8 cellular contexts compared by ENCODE assay signal in genomic region chr16:46607529-46607928, GRCh38. TPM values are rescaled to one million over a fixed set of nuclear protein-coding genes. Genes with fewer than 3 reads are reported as not detected.
DNase-seq lines count a peak whose midpoint lies in the region; ATAC-seq and TF ChIP-seq lines count a peak whose summit lies in the region.

No MANE protein-coding gene starts in this region.

- H3K4me3 ChIP-seq in AG10803 (ENCODE audit: low read length) (no peak overlapping the region), ovary (no peak overlapping the region), right atrium auricular region (no peak overlapping the region)

- TF ChIP-seq POLR2A in ovary (IDR thresholded peaks at IDR 0.05): no peak

- H3K27ac ChIP-seq in ovary (no peak overlapping the region), right atrium auricular region (no peak overlapping the region)

- ATAC-seq in left lobe of liver (peak; percentile 77), HG03095 (IDR thresholded peaks at IDR 0.05; ENCODE audit: unreplicated experiment) (no peak)

- H3K9me3 ChIP-seq in ovary: no peaks in the 10 kb centered on the region
- no peaks in the 10 kb centered on the region for H3K9me3 ChIP-seq in right atrium auricular region

- DNase-seq in AG10803 (ENCODE audit: low read depth): peak; percentile 73
- peak; percentile 2 for DNase-seq in HS-5 (ENCODE audit: low read depth)
- peak; percentile 78 for DNase-seq in amniotic epithelial cell (ENCODE audit: low read depth)
- no peak for DNase-seq in left lobe of liver (ENCODE audit: low spot score)
- DNase-seq in effector CD8-positive, alpha-beta T cell (lab: John Stamatoyannopoulos, UW): no peak
- DNase-seq in ovary: no peak
- DNase-seq in right atrium auricular region (ENCODE audit: low spot score): no peak

- TF ChIP-seq CTCF in AG10803 (conservative IDR thresholded peaks at IDR 0.05; ENCODE audit: low read length) (peak; percentile 58), ovary (IDR thresholded peaks at IDR 0.05) (peak in 1 of 3 donors; percentile 17), right atrium auricular region (IDR thresholded peaks at IDR 0.05) (peak in 1 of 2 donors; percentile 67)

- H3K27me3 ChIP-seq in ovary (no peaks in the 10 kb centered on the region), right atrium auricular region (no peaks in the 10 kb centered on the region)

- WGBS in ovary, 3 donors: 54 to 70% (median 57%) methylated on average over 1 of the region's 1 CpG

- H3K36me3 ChIP-seq in ovary: no peaks in the 10 kb centered on the region
- no peaks in the 10 kb centered on the region for H3K36me3 ChIP-seq in right atrium auricular region

- no peak for TF ChIP-seq EP300 in ovary (IDR thresholded peaks at IDR 0.05)

- intact Hi-C loops in ovary (cut with DNase I): no loop called here

- H3K4me1 ChIP-seq in ovary (ENCODE audit: insufficient read depth) (no peaks in the 10 kb centered on the region), right atrium auricular region (no peaks in the 10 kb centered on the region)

RNA-seq across cellular contexts. Expression of gene SHCBP1, which starts 13.7 kb away (rescaled TPM):
- total RNA-seq in left lobe of liver: not detected
- total RNA-seq in ovary: 1 to 10 TPM in 3 of 7 donors, under 1 TPM in 4; 0.24 to 3.6 (median 0.56) TPM
- polyA plus RNA-seq in ovary: 1 to 10 TPM in 1 of 2 donors, under 1 TPM in 1; 0.46 to 1.1 TPM
- total RNA-seq in right atrium auricular region: under 1 TPM; 0.37 to 0.47 TPM

Comparison
In these comparisons a context has a peak if more than half of its experiments do, and no peak if none do; other contexts are left out.
1. DNase-seq: peak in AG10803 (single experiment), HS-5 (single experiment) and amniotic epithelial cell (single experiment); none in left lobe of liver (single experiment), effector CD8-positive, alpha-beta T cell (single experiment), ovary (0 of 5) and right atrium auricular region (single experiment).